ENCODE assay signal across 15 cellular contexts in genomic region chr4:169210516-169211108, GRCh38.
DNase-seq lines count a peak whose midpoint lies in the region; ATAC-seq lines count a peak whose summit lies in the region.
"Had no signal": no experiment of that assay in that cellular context is flagged by ENCODE, and none has a peak within 500 bp of the region (broad histone marks: within the 10 kb centered on the region; RNA-seq: fewer than 3 reads in every experiment).

No MANE protein-coding gene starts in this region.

- H3K9ac ChIP-seq in mesendoderm (ENCODE audit: low read length): no peak overlapping the region

- H3K9me3 Mint-ChIP-seq in effector memory CD8-positive, alpha-beta T cell: no peaks in the 10 kb centered on the region
- H3K9me3 Mint-ChIP-seq in activated naive CD8-positive, alpha-beta T cell treated with anti-CD3 and anti-CD28 coated beads, Interleukin-2, amount 50 U/mL, for 24 hours: peaks cover 16% of the 10 kb centered on the region

- no peak overlapping the region for H2BK15ac ChIP-seq in mesendoderm (replicated peaks; ENCODE audit: low read depth)

- no peaks in the 10 kb centered on the region for H3K27me3 ChIP-seq in mesendoderm (ENCODE audit: insufficient read depth, low read length, poor library complexity)
- H3K27me3 ChIP-seq: body of pancreas had no signal

- peaks cover 15 to 17% of the 10 kb centered on the region in 2 donors for H3K27me3 Mint-ChIP-seq in effector memory CD8-positive, alpha-beta T cell
- H3K27me3 Mint-ChIP-seq in activated naive CD8-positive, alpha-beta T cell treated with anti-CD3 and anti-CD28 coated beads, Interleukin-2, amount 50 U/mL, for 24 hours: peaks cover 2% of the 10 kb centered on the region

- H2BK5ac ChIP-seq in mesendoderm (ENCODE audit: low read length): no peak overlapping the region

- no peak overlapping the region for H4K5ac ChIP-seq in mesendoderm (ENCODE audit: low read length)

- no peak overlapping the region for H4K8ac ChIP-seq in mesendoderm (ENCODE audit: low read depth, low read length)

- no peak overlapping the region for H2AK5ac ChIP-seq in mesendoderm (ENCODE audit: low read length)

- no peak overlapping the region for H2BK120ac ChIP-seq in mesendoderm (ENCODE audit: low read depth, low read length)

- no peak overlapping the region for H3K27ac Mint-ChIP-seq in effector memory CD8-positive, alpha-beta T cell
- H3K27ac Mint-ChIP-seq in activated naive CD8-positive, alpha-beta T cell treated with anti-CD3 and anti-CD28 coated beads, Interleukin-2, amount 50 U/mL, for 24 hours: no peak overlapping the region

- H3K18ac ChIP-seq in mesendoderm (ENCODE audit: low read length): no peak overlapping the region

- peak; percentile 85 for ATAC-seq in GM18517 (IDR thresholded peaks at IDR 0.05; ENCODE audit: unreplicated experiment)
- peak; percentile 92 for ATAC-seq in GM21529 (IDR thresholded peaks at IDR 0.05; ENCODE audit: unreplicated experiment)
- ATAC-seq in HG03135 (IDR thresholded peaks at IDR 0.05; ENCODE audit: unreplicated experiment): peak; percentile 87
- peak; percentile 45 for ATAC-seq in effector memory CD8-positive, alpha-beta T cell (replicated peaks)
- ATAC-seq in activated naive CD8-positive, alpha-beta T cell treated with anti-CD3 and anti-CD28 coated beads, Interleukin-2, amount 50 U/mL, for 24 hours: no peak
- no peak for ATAC-seq in left colon
- ATAC-seq: body of pancreas, left ventricle myocardium superior had no signal

- no peak overlapping the region for H3K27ac ChIP-seq in mesendoderm (ENCODE audit: low read depth, low read length)
- H3K27ac ChIP-seq: body of pancreas, SK-N-MC had no signal

- no peaks in the 10 kb centered on the region for H3K4me1 ChIP-seq in mesendoderm (ENCODE audit: control insufficient read depth, low read depth, low read length)

- H3K79me2 ChIP-seq in mesendoderm (ENCODE audit: control insufficient read depth, insufficient read depth, low read length): peaks cover 3% of the 10 kb centered on the region

- WGBS in mesendoderm (ENCODE audit: extremely low coverage, insufficient coverage, low lambda C conversion rate): no CpG with 5 or more reads among the region's 3 CpGs

- no peak overlapping the region for H3K4me3 ChIP-seq in mesendoderm (ENCODE audit: low read length)
- H3K4me3 ChIP-seq: body of pancreas, SK-N-MC had no signal

- intact Hi-C loops in left colon (cut with DNase I, micrococcal nuclease): no loop called here

- H3K4ac ChIP-seq in mesendoderm (ENCODE audit: low read depth, low read length): no peak overlapping the region

- H3K4me2 ChIP-seq in mesendoderm (ENCODE audit: low read length): no peak overlapping the region

- H3K36me3 ChIP-seq in mesendoderm (ENCODE audit: control insufficient read depth, insufficient read depth, low read length): no peaks in the 10 kb centered on the region

- no peak for DNase-seq in effector memory CD8-positive, alpha-beta T cell
- DNase-seq in NCI-H1417 (lab: John Stamatoyannopoulos, UW): no peak
- DNase-seq in mesendoderm: no peak
- no peak for DNase-seq in activated naive CD8-positive, alpha-beta T cell treated with anti-CD3 and anti-CD28 coated beads, Interleukin-2, amount 50 U/mL, for 24 hours
- DNase-seq in left colon: no peak
- DNase-seq: body of pancreas, COR-L47, H9, left ventricle myocardium superior, NCI-H2029 treated with DMSO at 0.1 percent for 48 hours, retina had no signal

- H3K4me1 Mint-ChIP-seq in effector memory CD8-positive, alpha-beta T cell (ENCODE audit: low read depth in 2 of 2): no peaks in the 10 kb centered on the region
- peaks cover 4% of the 10 kb centered on the region for H3K4me1 Mint-ChIP-seq in activated naive CD8-positive, alpha-beta T cell treated with anti-CD3 and anti-CD28 coated beads, Interleukin-2, amount 50 U/mL, for 24 hours

- H3K36me3 Mint-ChIP-seq in effector memory CD8-positive, alpha-beta T cell (ENCODE audit: insufficient read depth): no peaks in the 10 kb centered on the region
- H3K36me3 Mint-ChIP-seq in activated naive CD8-positive, alpha-beta T cell treated with anti-CD3 and anti-CD28 coated beads, Interleukin-2, amount 50 U/mL, for 24 hours (ENCODE audit: low read depth): no peaks in the 10 kb centered on the region

- H3K4me3 Mint-ChIP-seq in effector memory CD8-positive, alpha-beta T cell: no peak overlapping the region
- H3K4me3 Mint-ChIP-seq in activated naive CD8-positive, alpha-beta T cell treated with anti-CD3 and anti-CD28 coated beads, Interleukin-2, amount 50 U/mL, for 24 hours: no peak overlapping the region
- H3K4me3 Mint-ChIP-seq: H9 had no signal

- H3K79me1 ChIP-seq in mesendoderm (ENCODE audit: low read length): peaks cover 11% of the 10 kb centered on the region

- H3K23ac ChIP-seq in mesendoderm (ENCODE audit: low read length): no peak overlapping the region

- H3K56ac ChIP-seq in mesendoderm (ENCODE audit: low read length): no peak overlapping the region

Comparison
In these comparisons a context has a peak if more than half of its experiments do, and no peak if none do; other contexts are left out.
1. ATAC-seq: peak in GM18517 (single experiment), GM21529 (single experiment), HG03135 (single experiment) and effector memory CD8-positive, alpha-beta T cell (single experiment); none in activated naive CD8-positive, alpha-beta T cell treated with anti-CD3 and anti-CD28 coated beads, Interleukin-2, amount 50 U/mL, for 24 hours (single experiment) and left colon (single experiment).